In the genomic region with DNA sequence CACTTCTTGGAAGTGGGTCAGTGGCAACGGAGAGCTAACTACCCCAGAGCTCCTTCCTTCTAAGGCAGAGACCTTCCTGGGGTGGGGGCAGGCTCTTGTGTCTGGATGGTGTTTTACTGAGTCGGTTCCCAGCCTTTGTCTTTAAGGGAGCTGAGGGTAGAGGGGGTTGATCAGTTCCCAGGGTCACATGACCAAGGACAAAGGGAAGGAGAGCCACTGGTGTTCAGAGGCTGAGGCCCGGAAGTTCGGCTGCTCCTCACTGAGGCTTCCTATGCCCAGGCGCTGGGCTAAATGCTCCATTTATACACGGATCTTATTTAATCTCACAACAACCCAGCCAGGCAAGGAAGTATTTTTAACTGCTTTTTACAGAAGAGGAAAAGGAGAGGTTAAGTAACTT, we compare ENCODE assay signal across 8 cellular contexts. TPM values are rescaled to one million over a fixed set of nuclear protein-coding genes. Genes with fewer than 3 reads are reported as not detected.
A peak's percentile ranks its signal among the peaks of the same experiment; 100 is the strongest.
DNase-seq lines count a peak whose midpoint lies in the region; ATAC-seq and TF ChIP-seq lines count a peak whose summit lies in the region.

No MANE protein-coding gene starts in this region.

- peak overlapping the region; percentile 96 for H3K4me2 ChIP-seq in hepatocyte

- WGBS in hepatocyte (ENCODE audit: low lambda C conversion rate, missing lambda C conversion rate) = 32% methylated on average over 6 of the region's 6 CpGs
- WGBS in prostate gland = 53% methylated on average over 6 of the region's 6 CpGs

- ATAC-seq in activated naive CD8-positive, alpha-beta T cell treated with anti-CD3 and anti-CD28 coated beads, Interleukin-2, amount 10 ng/mL, durations not matched to agents 7 days and 5 days (ENCODE audit: low read depth) = no peak
- ATAC-seq in GM21447 (IDR thresholded peaks at IDR 0.05; ENCODE audit: unreplicated experiment) = no peak

- no peaks in the 10 kb centered on the region for H4K20me1 ChIP-seq in hepatocyte (ENCODE audit: insufficient read depth, poor library complexity, severe bottlenecking)

- H3K4me3 ChIP-seq in hepatocyte (no peak overlapping the region), prostate gland (peak overlapping the region; percentile 21 to 30)

- no peak for DNase-seq in activated naive CD8-positive, alpha-beta T cell treated with anti-CD3 and anti-CD28 coated beads, Interleukin-2, amount 10 ng/mL, durations not matched to agents 7 days and 5 days
- DNase-seq in hepatocyte (ENCODE audit: low spot score) (no peak), prostate gland (ENCODE audit: low spot score) (no peak), NCI-H2196 (lab: John Stamatoyannopoulos, UW; ENCODE audit: unreplicated experiment) (no peak), HFFc6 (no peak)
- DNase-seq in activated effector memory CD4-positive, alpha-beta T cell treated with anti-CD3 and anti-CD28 coated beads, Interleukin-2, amount 50 U/mL, for 16 hours = no peak

- peak overlapping the region; percentile 3 for H3K4me3 Mint-ChIP-seq in activated naive CD8-positive, alpha-beta T cell treated with anti-CD3 and anti-CD28 coated beads, Interleukin-2, amount 10 ng/mL, durations not matched to agents 7 days and 5 days
- H3K4me3 Mint-ChIP-seq in HFFc6 = no peak overlapping the region

- H2AFZ ChIP-seq in hepatocyte = no peak overlapping the region

- no peaks in the 10 kb centered on the region for H3K79me2 ChIP-seq in hepatocyte

- no peak overlapping the region for H3K27ac Mint-ChIP-seq in activated naive CD8-positive, alpha-beta T cell treated with anti-CD3 and anti-CD28 coated beads, Interleukin-2, amount 10 ng/mL, durations not matched to agents 7 days and 5 days
- no peak overlapping the region for H3K27ac Mint-ChIP-seq in HFFc6

- H3K27me3 ChIP-seq in hepatocyte (no peaks in the 10 kb centered on the region), prostate gland (replicated peaks; ENCODE audit: insufficient read depth) (no peaks in the 10 kb centered on the region)

- POLR2A ChIA-PET in activated naive CD8-positive, alpha-beta T cell treated with anti-CD3 and anti-CD28 coated beads, Interleukin-2, amount 10 ng/mL, durations not matched to agents 7 days and 5 days (lab: Charles Lee) = interaction anchor here (0.6 kb wide), 1 partner anchor 186 kb away, joined by 3 read pairs; no protein-coding TSS in a partner anchor

- H3K9me3 Mint-ChIP-seq in activated naive CD8-positive, alpha-beta T cell treated with anti-CD3 and anti-CD28 coated beads, Interleukin-2, amount 10 ng/mL, durations not matched to agents 7 days and 5 days = no peaks in the 10 kb centered on the region
- no peaks in the 10 kb centered on the region for H3K9me3 Mint-ChIP-seq in HFFc6

- no peaks in the 10 kb centered on the region for H3K36me3 Mint-ChIP-seq in activated naive CD8-positive, alpha-beta T cell treated with anti-CD3 and anti-CD28 coated beads, Interleukin-2, amount 10 ng/mL, durations not matched to agents 7 days and 5 days
- H3K36me3 Mint-ChIP-seq in HFFc6 (ENCODE audit: low read depth) = peaks cover 8% of the 10 kb centered on the region; the same call in 1 of the 2 replicates

- TF ChIP-seq POLR2A in prostate gland (IDR thresholded peaks at IDR 0.05) = no peak

- no peaks in the 10 kb centered on the region for H3K4me1 Mint-ChIP-seq in activated naive CD8-positive, alpha-beta T cell treated with anti-CD3 and anti-CD28 coated beads, Interleukin-2, amount 10 ng/mL, durations not matched to agents 7 days and 5 days
- peaks cover 9% of the 10 kb centered on the region for H3K4me1 Mint-ChIP-seq in HFFc6 (ENCODE audit: low read depth)

- intact Hi-C loops in prostate gland (cut with DNase I) = no loop called here

- H3K9me2 ChIP-seq in hepatocyte (replicated peaks; ENCODE audit: insufficient read depth) = no peaks in the 10 kb centered on the region

- H3K4me1 ChIP-seq in ES-I3 (ENCODE audit: insufficient read depth, low read length) (peaks cover 17% of the 10 kb centered on the region), hepatocyte (ENCODE audit: insufficient read depth) (peaks cover 30% of the 10 kb centered on the region), prostate gland (replicated peaks) (no peaks in the 10 kb centered on the region)

- H3K9me3 ChIP-seq in ES-I3 (ENCODE audit: control insufficient read depth, insufficient read depth, low read length) (no peaks in the 10 kb centered on the region), hepatocyte (ENCODE audit: low read depth) (no peaks in the 10 kb centered on the region), prostate gland (no peaks in the 10 kb centered on the region)

- H3K27ac ChIP-seq in hepatocyte (peak overlapping the region; percentile 72), prostate gland (peak overlapping the region; percentile 36 to 48)

- H3K9ac ChIP-seq in ES-I3 (ENCODE audit: low read depth, low read length) = peak overlapping the region; percentile 36; the same call in 1 of the 2 replicates

- peaks cover 26% of the 10 kb centered on the region for H3K27me3 Mint-ChIP-seq in activated naive CD8-positive, alpha-beta T cell treated with anti-CD3 and anti-CD28 coated beads, Interleukin-2, amount 10 ng/mL, durations not matched to agents 7 days and 5 days
- H3K27me3 Mint-ChIP-seq in HFFc6 (ENCODE audit: insufficient read depth) = peaks cover 4% of the 10 kb centered on the region

- TF ChIP-seq CTCF in hepatocyte (IDR thresholded peaks at IDR 0.05; ENCODE audit: poor library complexity) (no peak), prostate gland (IDR thresholded peaks at IDR 0.05) (no peak), HFFc6 (IDR thresholded peaks at IDR 0.05) (no peak)

- H3K36me3 ChIP-seq in ES-I3 (ENCODE audit: insufficient read depth, low read length) = no peaks in the 10 kb centered on the region; the same call in 1 of the 2 replicates
- no peaks in the 10 kb centered on the region for H3K36me3 ChIP-seq in hepatocyte (replicated peaks; ENCODE audit: insufficient read depth, low read depth)
- peaks cover 0 to 7% of the 10 kb centered on the region in 2 donors for H3K36me3 ChIP-seq in prostate gland

RNA-seq across cellular contexts. Expression of gene EPHB3, which starts 21.0 kb away (rescaled TPM):
- total RNA-seq in activated naive CD8-positive, alpha-beta T cell treated with anti-CD3 and anti-CD28 coated beads, Interleukin-2, amount 10 ng/mL, durations not matched to agents 7 days and 5 days = under 1 TPM in 1 of 2 experiments, not detected in 1; 0.25 TPM
- total RNA-seq in hepatocyte (5.2 and 11.0 TPM in 2 replicates), prostate gland (10 to 100 TPM; 11.9 to 25.2 TPM)
- 21.2 and 22.0 TPM in 2 replicates for polyA plus RNA-seq in hepatocyte
- total RNA-seq in HFFc6 (2021; fragmentation: NEBNext Ultra II Directional; extraction: Animal tissue kit (Norgen Biotek cat#: 25700)) = 1 to 10 TPM; 3.0 to 6.6 (median 3.6) TPM
